Comparison of ENCODE assay signal across 17 cellular contexts in genomic region chr19:4035018-4035566, GRCh38. TPM values are rescaled to one million over a fixed set of nuclear protein-coding genes. Genes with fewer than 3 reads are reported as not detected.
DNase-seq lines count a peak whose midpoint lies in the region; ATAC-seq lines count a peak whose summit lies in the region.
"Had no signal": no experiment of that assay in that cellular context is flagged by ENCODE, and none has a peak within 500 bp of the region (broad histone marks: within the 10 kb centered on the region; RNA-seq: fewer than 3 reads in every experiment).

No MANE protein-coding gene starts in this region.

- intact Hi-C loops in left colon (cut with DNase I, micrococcal nuclease), result no loop called here

- H3K27ac ChIP-seq in angular gyrus (ENCODE audit: low read depth, low read length) (peak overlapping the region; percentile 97), temporal lobe (ENCODE audit: low read depth, low read length) (peak overlapping the region; percentile 95)
- H3K27ac ChIP-seq: GM23248 had no signal

- H3K27me3 Mint-ChIP-seq in activated CD8-positive, alpha-beta memory T cell treated with anti-CD3 and anti-CD28 coated beads, Interleukin-2, amount 10 ng/mL, durations not matched to agents 7 days and 5 days, result no peaks in the 10 kb centered on the region

- no peaks in the 10 kb centered on the region for H3K9me3 Mint-ChIP-seq in activated CD8-positive, alpha-beta memory T cell treated with anti-CD3 and anti-CD28 coated beads, Interleukin-2, amount 10 ng/mL, durations not matched to agents 7 days and 5 days (ENCODE audit: low read depth)

- H3K27ac Mint-ChIP-seq in activated CD8-positive, alpha-beta memory T cell treated with anti-CD3 and anti-CD28 coated beads, Interleukin-2, amount 10 ng/mL, durations not matched to agents 7 days and 5 days, result no peak overlapping the region

- CTCF ChIA-PET in activated CD8-positive, alpha-beta memory T cell treated with anti-CD3 and anti-CD28 coated beads, Interleukin-2, amount 10 ng/mL, durations not matched to agents 7 days and 5 days (lab: Charles Lee), result no interaction called here

- no peaks in the 10 kb centered on the region for H3K4me1 Mint-ChIP-seq in activated CD8-positive, alpha-beta memory T cell treated with anti-CD3 and anti-CD28 coated beads, Interleukin-2, amount 10 ng/mL, durations not matched to agents 7 days and 5 days

- no peak overlapping the region for H3K4me3 Mint-ChIP-seq in activated CD8-positive, alpha-beta memory T cell treated with anti-CD3 and anti-CD28 coated beads, Interleukin-2, amount 10 ng/mL, durations not matched to agents 7 days and 5 days

- peak; percentile 22 for ATAC-seq in activated CD8-positive, alpha-beta memory T cell treated with anti-CD3 and anti-CD28 coated beads, Interleukin-2, amount 10 ng/mL, durations not matched to agents 7 days and 5 days
- ATAC-seq in left colon, result peak; percentile 3
- ATAC-seq in GM21619 (IDR thresholded peaks at IDR 0.05; ENCODE audit: unreplicated experiment), result no peak
- ATAC-seq: GM12878 had no signal

- no peak for DNase-seq in activated CD8-positive, alpha-beta memory T cell treated with anti-CD3 and anti-CD28 coated beads, Interleukin-2, amount 10 ng/mL, durations not matched to agents 7 days and 5 days
- DNase-seq in activated CD8-positive, alpha-beta memory T cell treated with anti-CD3 and anti-CD28 coated beads, Interleukin-2, amount 50 U/mL, for 4 hours, result no peak
- DNase-seq in left colon, result no peak
- no peak for DNase-seq in DMS79 (lab: John Stamatoyannopoulos, UW)
- DNase-seq in DMS79 treated with DMSO at 0.1 percent for 48 hours (lab: John Stamatoyannopoulos, UW), result no peak
- DNase-seq: Caco-2, GM23248, KBM-7, NCI-H1092, NCI-H1694 treated with DMSO at 0.1 percent for 48 hours, NCI-H446, NCI-H82, SHP77 had no signal

- peaks cover 6% of the 10 kb centered on the region for H3K36me3 Mint-ChIP-seq in activated CD8-positive, alpha-beta memory T cell treated with anti-CD3 and anti-CD28 coated beads, Interleukin-2, amount 10 ng/mL, durations not matched to agents 7 days and 5 days

RNA-seq across cellular contexts. Expression of gene PIAS4, which starts 27.6 kb away (rescaled TPM):
- 10 to 100 TPM; 34.0 to 39.4 TPM for total RNA-seq in activated CD8-positive, alpha-beta memory T cell treated with anti-CD3 and anti-CD28 coated beads, Interleukin-2, amount 10 ng/mL, durations not matched to agents 7 days and 5 days
- total RNA-seq in left colon (10 to 100 TPM; 25.1 to 27.7 TPM), temporal lobe (12.8 TPM)

RNA-seq across cellular contexts. Expression of gene ZBTB7A, which starts 31.6 kb away (rescaled TPM):
- total RNA-seq in activated CD8-positive, alpha-beta memory T cell treated with anti-CD3 and anti-CD28 coated beads, Interleukin-2, amount 10 ng/mL, durations not matched to agents 7 days and 5 days, result 10 to 100 TPM; 67.4 to 72.6 TPM
- total RNA-seq in left colon (100 to 1,000 TPM; 110 to 124 TPM), temporal lobe (2.7 TPM)

RNA-seq across cellular contexts. Expression of gene EEF2, which starts 49.8 kb away (rescaled TPM):
- total RNA-seq in activated CD8-positive, alpha-beta memory T cell treated with anti-CD3 and anti-CD28 coated beads, Interleukin-2, amount 10 ng/mL, durations not matched to agents 7 days and 5 days, result 1,000 to 10,000 TPM; 1,382 to 1,952 TPM
- total RNA-seq in left colon, result 1,000 to 10,000 TPM; 1,955 to 2,053 TPM
- 1,871 TPM for total RNA-seq in temporal lobe

Comparison
In these comparisons a context has a peak if more than half of its experiments do, and no peak if none do; other contexts are left out.
1. RNA of gene ZBTB7A, which starts 31.6 kb away (total RNA-seq): 110 to 124 TPM in left colon and 67.4 to 72.6 TPM in activated CD8-positive, alpha-beta memory T cell treated with anti-CD3 and anti-CD28 coated beads, Interleukin-2, amount 10 ng/mL, durations not matched to agents 7 days and 5 days; 2.7 TPM in temporal lobe (single experiment); every median in the first group is over 10 times any median in the second.